Comparison of ENCODE assay signal across 15 cellular contexts in genomic region chr2:44743473-44743872, GRCh38.
A peak's percentile ranks its signal among the peaks of the same experiment; 100 is the strongest.
DNase-seq lines count a peak whose midpoint lies in the region; ATAC-seq and TF ChIP-seq lines count a peak whose summit lies in the region.
"Had no signal": no experiment of that assay in that cellular context is flagged by ENCODE, and none has a peak within 500 bp of the region (broad histone marks: within the 10 kb centered on the region; RNA-seq: fewer than 3 reads in every experiment).

No MANE protein-coding gene starts in this region.

- no peak for ATAC-seq in SK-N-SH treated with all-trans-retinoic acid at 6 μM for 48 hours
- ATAC-seq: GM12878 had no signal

- DNase-seq in NCI-H2081 (lab: John Stamatoyannopoulos, UW) (peak; percentile 8 to 52), NCI-H2081 treated with DMSO at 0.1 percent for 48 hours (lab: John Stamatoyannopoulos, UW) (no peak), NCI-H146 treated with DMSO at 0.1 percent for 48 hours (lab: John Stamatoyannopoulos, UW; ENCODE audit: unreplicated experiment) (peak; percentile 47), NCI-H748 treated with DMSO at 0.1 percent for 48 hours (lab: John Stamatoyannopoulos, UW) (peak; percentile 22), RPMI8226 (no peak), ecto neural progenitor cell (ENCODE audit: low spot score) (no peak)
- DNase-seq: 8988T; ACHN; Calu3; CD4-positive, CD25-positive, alpha-beta regulatory T cell; DMS 273 treated with DMSO at 0.1 percent for 48 hours; GOT3; H9 had no signal

TF ChIP-seq in SK-N-SH treated with all-trans-retinoic acid at 6 μM for 48 hours, 23 proteins besides CTCF, POLR2A, EP300 and RAD21:
- TF ChIP-seq ARNTL (CRISPR knock-in tag; IDR thresholded peaks at IDR 0.05; ENCODE audit: borderline replicate concordance, low read depth), result no peak
- no peak for TF ChIP-seq TCF4 (CRISPR knock-in tag; IDR thresholded peaks at IDR 0.05; ENCODE audit: borderline replicate concordance)
- TF ChIP-seq CSRNP3 (CRISPR knock-in tag; IDR thresholded peaks at IDR 0.05), result no peak
- no peak for TF ChIP-seq TSHZ2 (CRISPR knock-in tag; IDR thresholded peaks at IDR 0.05)
- no peak for TF ChIP-seq ZC3H10 (CRISPR knock-in tag; IDR thresholded peaks at IDR 0.05)
- no peak for TF ChIP-seq TOX (CRISPR knock-in tag; IDR thresholded peaks at IDR 0.05; ENCODE audit: borderline replicate concordance)
- no peak for TF ChIP-seq ISL1 (CRISPR knock-in tag; IDR thresholded peaks at IDR 0.05)
- no peak for TF ChIP-seq ZFP30 (CRISPR knock-in tag; IDR thresholded peaks at IDR 0.05)
- TF ChIP-seq ZNF70 (CRISPR knock-in tag; IDR thresholded peaks at IDR 0.05), result no peak
- no peak for TF ChIP-seq ESRRG (CRISPR knock-in tag; IDR thresholded peaks at IDR 0.05)
- no peak for TF ChIP-seq ZNF8 (CRISPR knock-in tag; IDR thresholded peaks at IDR 0.05)
- no peak for TF ChIP-seq PPARA (CRISPR knock-in tag; IDR thresholded peaks at IDR 0.05; ENCODE audit: borderline replicate concordance)
- TF ChIP-seq BACH2 (CRISPR knock-in tag; IDR thresholded peaks at IDR 0.05; ENCODE audit: borderline replicate concordance), result no peak
- TF ChIP-seq SNAI2 (CRISPR knock-in tag; IDR thresholded peaks at IDR 0.05), result no peak
- no peak for TF ChIP-seq OSR1 (CRISPR knock-in tag; IDR thresholded peaks at IDR 0.05)
- TF ChIP-seq PATZ1 (CRISPR knock-in tag; IDR thresholded peaks at IDR 0.05; ENCODE audit: borderline replicate concordance), result no peak
- no peak for TF ChIP-seq CSDC2 (CRISPR knock-in tag; IDR thresholded peaks at IDR 0.05)
TF ChIP-seq in SK-N-SH treated with all-trans-retinoic acid at 6 μM for 48 hours: peak in this region for 0.

Comparison
In these comparisons a context has a peak if more than half of its experiments do, and no peak if none do; other contexts are left out.
1. DNase-seq: peak in NCI-H2081 (2 of 2), NCI-H146 treated with DMSO at 0.1 percent for 48 hours (single experiment) and NCI-H748 treated with DMSO at 0.1 percent for 48 hours (single experiment); none in NCI-H2081 treated with DMSO at 0.1 percent for 48 hours (single experiment), RPMI8226 (single experiment) and ecto neural progenitor cell (single experiment).